ENCODE assay signal across 15 cellular contexts in genomic region chr10:12503311-12503710, GRCh38.
DNase-seq lines count a peak whose midpoint lies in the region; ATAC-seq and TF ChIP-seq lines count a peak whose summit lies in the region.
"Had no signal": no experiment of that assay in that cellular context is flagged by ENCODE, and none has a peak within 500 bp of the region (broad histone marks: within the 10 kb centered on the region; RNA-seq: fewer than 3 reads in every experiment).

No MANE protein-coding gene starts in this region.

- H3K4me3 ChIP-seq in PC-9 (no peak overlapping the region), heart right ventricle (no peak overlapping the region)

- TF ChIP-seq CTCF in PC-9 (conservative IDR thresholded peaks at IDR 0.05): no peak
- TF ChIP-seq CTCF in nephron (IDR thresholded peaks at IDR 0.05; ENCODE audit: unreplicated experiment in 3 of 3): no peak
- no peak for TF ChIP-seq CTCF in heart right ventricle (IDR thresholded peaks at IDR 0.05)
- TF ChIP-seq CTCF in GM10266 (IDR thresholded peaks at IDR 0.05; ENCODE audit: control insufficient read depth, insufficient read depth, low read depth, missing control alignments): no peak

- H3K27me3 Mint-ChIP-seq in nephron (ENCODE audit: low read depth) (no peaks in the 10 kb centered on the region), T-cell (no peaks in the 10 kb centered on the region)
- H3K27me3 Mint-ChIP-seq: activated naive CD8-positive, alpha-beta T cell treated with anti-CD3 and anti-CD28 coated beads for 36 hours had no signal

- H3K27ac Mint-ChIP-seq in nephron (peak overlapping the region in 2 of 3 experiments; percentile 29 to 54), T-cell (no peak overlapping the region)
- H3K27ac Mint-ChIP-seq: activated naive CD8-positive, alpha-beta T cell treated with anti-CD3 and anti-CD28 coated beads for 36 hours had no signal

- H2AFZ ChIP-seq in PC-9: no peak overlapping the region

- peak; percentile 83 for DNase-seq in DMS79 (lab: John Stamatoyannopoulos, UW)
- peak; percentile 92 for DNase-seq in NCI-H146 treated with DMSO at 0.1 percent for 48 hours (lab: John Stamatoyannopoulos, UW; ENCODE audit: unreplicated experiment)
- DNase-seq in PC-9: peak in 1 of 2 experiments; percentile 36
- DNase-seq in T-cell: no peak
- no peak for DNase-seq in heart right ventricle
- no peak for DNase-seq in GM10266 (ENCODE audit: extremely low spot score)
- DNase-seq in cardiac septum (ENCODE audit: low spot score): no peak
- DNase-seq: activated naive CD8-positive, alpha-beta T cell treated with anti-CD3 and anti-CD28 coated beads for 36 hours; foreskin fibroblast; Kasumi-1; mesendoderm; NCI-H2081 treated with DMSO at 0.1 percent for 48 hours; nucleus accumbens; stimulated activated naive CD8-positive, alpha-beta T cell treated with anti-CD3 and anti-CD28 coated beads, Interleukin-15, Interleukin-2, amounts not matched to agents 100 U/mL and 50 U/mL, for 24 hours had no signal

- H3K36me3 Mint-ChIP-seq in nephron (ENCODE audit: low read depth): no peaks in the 10 kb centered on the region
- peaks cover 6% of the 10 kb centered on the region for H3K36me3 Mint-ChIP-seq in T-cell

- no peaks in the 10 kb centered on the region for H4K20me1 ChIP-seq in PC-9 (ENCODE audit: insufficient read depth)

- no peaks in the 10 kb centered on the region for H3K9me2 ChIP-seq in PC-9 (ENCODE audit: insufficient read depth)

- ATAC-seq in T-cell (replicated peaks in 1 of 4) (no peak), heart right ventricle (no peak)
- ATAC-seq: stimulated activated naive CD8-positive, alpha-beta T cell treated with anti-CD3 and anti-CD28 coated beads, Interleukin-15, Interleukin-2, amounts not matched to agents 100 U/mL and 50 U/mL, for 24 hours had no signal

- no peaks in the 10 kb centered on the region for H3K79me2 ChIP-seq in PC-9 (ENCODE audit: low read depth)

- intact Hi-C loops in PC-9 (cut with micrococcal nuclease; ENCODE audit: unreplicated experiment) (no loop called here), heart right ventricle (cut with DNase I) (no loop called here), cardiac septum (cut with DNase I) (no loop called here)

- H3K4me1 Mint-ChIP-seq in nephron (peaks cover 29% of the 10 kb centered on the region), T-cell (peaks cover 66 to 83% (median 74%) of the 10 kb centered on the region in 3 donors)

- H3K9me3 Mint-ChIP-seq in nephron: no peaks in the 10 kb centered on the region
- no peaks in the 10 kb centered on the region for H3K9me3 Mint-ChIP-seq in T-cell
- H3K9me3 Mint-ChIP-seq: activated naive CD8-positive, alpha-beta T cell treated with anti-CD3 and anti-CD28 coated beads for 36 hours had no signal

- H3K9me3 ChIP-seq in PC-9 (ENCODE audit: insufficient read depth, low read depth): no peaks in the 10 kb centered on the region
- H3K9me3 ChIP-seq in heart right ventricle: no peaks in the 10 kb centered on the region

- H3K27me3 ChIP-seq in PC-9 (ENCODE audit: insufficient read depth, low read depth) (no peaks in the 10 kb centered on the region), heart right ventricle (no peaks in the 10 kb centered on the region)

- BruUV-seq in PC-9 (replicated peaks; lab: Mats Ljungman, UMichigan): no TSS peak

- H3K4me2 ChIP-seq in PC-9: peak overlapping the region; percentile 28; the same call in 1 of the 2 replicates

- 88% methylated on average over 10 of the region's 10 CpGs for WGBS in heart right ventricle, 2 donors

- H3K4me3 Mint-ChIP-seq in nephron (no peak overlapping the region), T-cell (no peak overlapping the region)
- H3K4me3 Mint-ChIP-seq: activated naive CD8-positive, alpha-beta T cell treated with anti-CD3 and anti-CD28 coated beads for 36 hours had no signal

- H3F3A ChIP-seq in PC-9 (ENCODE audit: insufficient read depth, low read depth): peaks cover 12% of the 10 kb centered on the region; the same call in 1 of the 2 replicates

- H3K27ac ChIP-seq in PC-9 (no peak overlapping the region), heart right ventricle (no peak overlapping the region)

- H3K4me1 ChIP-seq in PC-9 (replicated peaks; ENCODE audit: insufficient read depth): peaks cover 33% of the 10 kb centered on the region
- peaks cover 3 to 50% (median 19%) of the 10 kb centered on the region in 9 donors for H3K4me1 ChIP-seq in heart right ventricle

- no peaks in the 10 kb centered on the region for H3K36me3 ChIP-seq in PC-9 (ENCODE audit: low read depth)
- H3K36me3 ChIP-seq in heart right ventricle: no peaks in the 10 kb centered on the region

- CTCF ChIA-PET in PC-9 (lab: Charles Lee): no interaction called here
- CTCF ChIA-PET in T-cell (lab: Charles Lee): no interaction called here

- POLR2A ChIA-PET in PC-9 (lab: Charles Lee; ENCODE audit: unreplicated experiment) (no interaction called here), T-cell (lab: Charles Lee) (no interaction called here)

Comparison
In these comparisons a context has a peak if more than half of its experiments do, and no peak if none do; other contexts are left out.
1. DNase-seq: peak in DMS79 (single experiment) and NCI-H146 treated with DMSO at 0.1 percent for 48 hours (single experiment); none in T-cell (0 of 34), heart right ventricle (0 of 2), GM10266 (single experiment) and cardiac septum (single experiment).
2. H3K27ac Mint-ChIP-seq: peak in nephron (2 of 3); none in T-cell (0 of 2).